In the genomic region with DNA sequence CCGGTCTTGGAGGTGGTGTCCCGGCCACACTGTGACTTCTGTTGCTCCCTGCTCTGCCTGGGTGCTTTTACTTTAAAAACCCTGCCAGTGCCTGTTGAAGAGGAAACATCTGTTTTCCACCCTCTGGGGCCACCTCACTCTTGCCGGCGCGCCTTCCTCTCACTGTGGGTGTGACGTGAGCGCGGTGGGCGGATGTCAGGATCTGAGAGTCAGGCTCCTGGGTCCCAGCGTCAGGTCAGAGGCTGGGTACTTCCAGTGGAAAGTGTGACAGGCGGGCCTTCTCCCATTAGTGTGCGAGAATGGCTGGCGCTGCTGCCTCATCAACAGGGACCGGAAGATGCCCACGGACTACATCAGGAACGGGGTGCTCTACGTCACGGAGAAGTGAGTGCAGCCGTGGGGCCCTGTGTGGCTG, we compare ENCODE assay signal across 8 cellular contexts. TPM values are rescaled to one million over a fixed set of nuclear protein-coding genes. Genes with fewer than 3 reads are reported as not detected.
DNase-seq lines count a peak whose midpoint lies in the region; ATAC-seq and TF ChIP-seq lines count a peak whose summit lies in the region.

No MANE protein-coding gene starts in this region.

- intact Hi-C loops in lower lobe of right lung (cut with DNase I) = no loop called here

- H3K27ac ChIP-seq in lower lobe of right lung (peak overlapping the region; percentile 8), foreskin keratinocyte (no peak overlapping the region)

- H3K9me3 ChIP-seq in lower lobe of right lung = no peaks in the 10 kb centered on the region

- peak overlapping the region; percentile 73 to 86 (median 82) for H3K27ac Mint-ChIP-seq in IgD-negative memory B cell
- peak overlapping the region; percentile 98 for H3K27ac Mint-ChIP-seq in activated T-cell treated with anti-CD3 and anti-CD28 coated beads, Interleukin-2, amount 50 U/mL, for 72 hours

- peaks cover 78% of the 10 kb centered on the region for H3K36me3 ChIP-seq in lower lobe of right lung

- peak overlapping the region; percentile 33 to 87 (median 68) for H3K4me3 Mint-ChIP-seq in IgD-negative memory B cell
- peak overlapping the region; percentile 95 to 98 for H3K4me3 Mint-ChIP-seq in activated T-cell treated with anti-CD3 and anti-CD28 coated beads, Interleukin-2, amount 50 U/mL, for 72 hours

- peaks cover 7% of the 10 kb centered on the region for H3K4me1 ChIP-seq in lower lobe of right lung
- no peaks in the 10 kb centered on the region for H3K4me1 ChIP-seq in foreskin keratinocyte

- H3K27me3 Mint-ChIP-seq in IgD-negative memory B cell = peaks cover 2% of the 10 kb centered on the region
- H3K27me3 Mint-ChIP-seq in activated T-cell treated with anti-CD3 and anti-CD28 coated beads, Interleukin-2, amount 50 U/mL, for 72 hours (ENCODE audit: low read depth) = no peaks in the 10 kb centered on the region

- TF ChIP-seq CTCF in lower lobe of right lung (IDR thresholded peaks at IDR 0.05) = no peak
- no peak for TF ChIP-seq CTCF in foreskin keratinocyte (conservative IDR thresholded peaks at IDR 0.05)

- H3K36me3 Mint-ChIP-seq in IgD-negative memory B cell = peaks cover 3% of the 10 kb centered on the region
- peaks cover 2 to 3% of the 10 kb centered on the region in 2 donors for H3K36me3 Mint-ChIP-seq in activated T-cell treated with anti-CD3 and anti-CD28 coated beads, Interleukin-2, amount 50 U/mL, for 72 hours (ENCODE audit: insufficient read depth in 2 of 2)

- no peaks in the 10 kb centered on the region for H3K27me3 ChIP-seq in lower lobe of right lung (ENCODE audit: low read depth)
- H3K27me3 ChIP-seq in foreskin keratinocyte = no peaks in the 10 kb centered on the region

- peaks cover 6 to 16% (median 13%) of the 10 kb centered on the region in 3 donors for H3K4me1 Mint-ChIP-seq in IgD-negative memory B cell
- H3K4me1 Mint-ChIP-seq in activated T-cell treated with anti-CD3 and anti-CD28 coated beads, Interleukin-2, amount 50 U/mL, for 72 hours (ENCODE audit: low read depth) = peaks cover 36% of the 10 kb centered on the region

- peak overlapping the region; percentile 19 for H3K4me3 ChIP-seq in lower lobe of right lung

- peak; percentile 90 to 91 for DNase-seq in activated T-cell treated with anti-CD3 and anti-CD28 coated beads, Interleukin-2, amount 50 U/mL, for 72 hours
- peak; percentile 72 for DNase-seq in lower lobe of right lung
- DNase-seq in stimulated activated CD8-positive, alpha-beta memory T cell treated with anti-CD3 and anti-CD28 coated beads, Interleukin-7, amount 100 ng/mL, for 1 hour (ENCODE audit: low read depth in 2 of 2) = peak; percentile 72 to 83
- DNase-seq in HT-29 (ENCODE audit: low spot score) = no peak
- no peak for DNase-seq in foreskin keratinocyte
- no peak for DNase-seq in NCI-H1417 treated with DMSO at 0.1 percent for 48 hours (lab: John Stamatoyannopoulos, UW)
- DNase-seq in AG20443 (ENCODE audit: low spot score) = no peak

- H3K9me3 Mint-ChIP-seq in IgD-negative memory B cell = no peaks in the 10 kb centered on the region
- H3K9me3 Mint-ChIP-seq in activated T-cell treated with anti-CD3 and anti-CD28 coated beads, Interleukin-2, amount 50 U/mL, for 72 hours = no peaks in the 10 kb centered on the region

- peak; percentile 86 to 89 for ATAC-seq in activated T-cell treated with anti-CD3 and anti-CD28 coated beads, Interleukin-2, amount 50 U/mL, for 72 hours (replicated peaks in 1 of 2)
- ATAC-seq in lower lobe of right lung = peak in 1 of 2 donors; percentile 31
- no peak for ATAC-seq in foreskin keratinocyte

RNA-seq across cellular contexts. Expression of a gene that starts 54.2 kb away (rescaled TPM):
- polyA plus RNA-seq in IgD-negative memory B cell (18.4 TPM), foreskin keratinocyte (5.5 and 5.9 TPM in 2 replicates)
- 10 to 100 TPM; 42.8 to 53.5 TPM for total RNA-seq in activated T-cell treated with anti-CD3 and anti-CD28 coated beads, Interleukin-2, amount 50 U/mL, for 72 hours
- total RNA-seq in lower lobe of right lung (58.1 TPM), foreskin keratinocyte (10.5 and 15.1 TPM in 2 replicates)
- total RNA-seq in HT-29 (2014; rRNA removed; shearing (Covaris generic)) = 22.5 and 26.7 TPM in 2 replicates

Comparison
In these comparisons a context has a peak if more than half of its experiments do, and no peak if none do; other contexts are left out.
1. DNase-seq: peak in activated T-cell treated with anti-CD3 and anti-CD28 coated beads, Interleukin-2, amount 50 U/mL, for 72 hours (2 of 2), lower lobe of right lung (single experiment) and stimulated activated CD8-positive, alpha-beta memory T cell treated with anti-CD3 and anti-CD28 coated beads, Interleukin-7, amount 100 ng/mL, for 1 hour (2 of 2); none in HT-29 (single experiment), foreskin keratinocyte (0 of 2), NCI-H1417 treated with DMSO at 0.1 percent for 48 hours (single experiment) and AG20443 (single experiment).